9 cellular contexts compared by ENCODE assay signal in genomic region chr12:88052686-88053085, GRCh38. TPM values are rescaled to one million over a fixed set of nuclear protein-coding genes. Genes with fewer than 3 reads are reported as not detected.
DNase-seq lines count a peak whose midpoint lies in the region; ATAC-seq and TF ChIP-seq lines count a peak whose summit lies in the region.
"Had no signal": no experiment of that assay in that cellular context is flagged by ENCODE, and none has a peak within 500 bp of the region (broad histone marks: within the 10 kb centered on the region; RNA-seq: fewer than 3 reads in every experiment).

No MANE protein-coding gene starts in this region.

- no peak overlapping the region for H3K27ac Mint-ChIP-seq in endothelial cell (ENCODE audit: unreplicated experiment)

- ATAC-seq in GM18511 (IDR thresholded peaks at IDR 0.05; ENCODE audit: unreplicated experiment) (peak; percentile 75), GM21529 (IDR thresholded peaks at IDR 0.05; ENCODE audit: unreplicated experiment) (no peak)

- H3K4me1 Mint-ChIP-seq in endothelial cell (ENCODE audit: unreplicated experiment), result no peaks in the 10 kb centered on the region
- H3K4me1 Mint-ChIP-seq: memory B cell had no signal

- POLR2A ChIA-PET in PC-9 (lab: Charles Lee; ENCODE audit: unreplicated experiment), result no interaction called here

- DNase-seq in Ammon's horn (ENCODE audit: low spot score) (peak; percentile 74), HK-2 (ENCODE audit: unreplicated experiment) (peak; percentile 17), PC-9 (peak in 1 of 2 experiments; percentile 23), endothelial cell (ENCODE audit: low spot score) (peak; percentile 18), osteoblast (ENCODE audit: insufficient read length, low spot score, missing footprints) (no peak), middle frontal gyrus (ENCODE audit: extremely low spot score, low spot score) (no peak)

- peaks cover 6% of the 10 kb centered on the region for H3K36me3 Mint-ChIP-seq in endothelial cell (ENCODE audit: low read depth, unreplicated experiment)

- no peaks in the 10 kb centered on the region for H3K27me3 Mint-ChIP-seq in endothelial cell (ENCODE audit: unreplicated experiment)
- H3K27me3 Mint-ChIP-seq: memory B cell had no signal

- intact Hi-C loops in PC-9 (cut with micrococcal nuclease; ENCODE audit: unreplicated experiment), result no loop called here

- CTCF ChIA-PET in PC-9 (lab: Charles Lee), result no interaction called here

- H3K4me3 ChIP-seq in PC-9, result no peak overlapping the region
- H3K4me3 ChIP-seq in osteoblast (ENCODE audit: insufficient read depth, low read length), result no peak overlapping the region

- H3K9me3 ChIP-seq in PC-9 (ENCODE audit: insufficient read depth, low read depth) (no peaks in the 10 kb centered on the region), osteoblast (ENCODE audit: low read depth, low read length) (no peaks in the 10 kb centered on the region)

- no peaks in the 10 kb centered on the region for H3K9me3 Mint-ChIP-seq in endothelial cell (ENCODE audit: unreplicated experiment)
- H3K9me3 Mint-ChIP-seq: memory B cell had no signal

- no peaks in the 10 kb centered on the region for H3K79me2 ChIP-seq in PC-9 (ENCODE audit: low read depth)
- no peaks in the 10 kb centered on the region for H3K79me2 ChIP-seq in osteoblast (ENCODE audit: insufficient read depth, low read length)

- H3K36me3 ChIP-seq in PC-9 (ENCODE audit: low read depth) (peaks cover 11% of the 10 kb centered on the region; the same call in 1 of the 2 replicates), osteoblast (ENCODE audit: insufficient read depth, low read length) (peaks cover 49% of the 10 kb centered on the region)

- H3K4me2 ChIP-seq in PC-9, result no peak overlapping the region
- H3K4me2 ChIP-seq in osteoblast (ENCODE audit: insufficient read depth, low read length), result no peak overlapping the region

- H3K27ac ChIP-seq in PC-9 (no peak overlapping the region), osteoblast (ENCODE audit: low read depth, low read length) (no peak overlapping the region)

- peak; percentile 63 for TF ChIP-seq CTCF in PC-9 (conservative IDR thresholded peaks at IDR 0.05)
- TF ChIP-seq CTCF in endothelial cell (IDR thresholded peaks at IDR 0.05; ENCODE audit: unreplicated experiment), result no peak
- TF ChIP-seq CTCF in osteoblast (IDR thresholded peaks at IDR 0.05; ENCODE audit: extremely low read depth, low read depth, low read length), result peak; percentile 63

- H3K27me3 ChIP-seq in PC-9 (ENCODE audit: insufficient read depth, low read depth), result no peaks in the 10 kb centered on the region
- no peaks in the 10 kb centered on the region for H3K27me3 ChIP-seq in osteoblast (ENCODE audit: insufficient read depth, low read length)

- H3F3A ChIP-seq in PC-9 (ENCODE audit: insufficient read depth, low read depth), result peaks cover 5% of the 10 kb centered on the region; the same call in 1 of the 2 replicates

- no peaks in the 10 kb centered on the region; the same call in 1 of the 2 replicates for H3K9me2 ChIP-seq in PC-9 (ENCODE audit: insufficient read depth)

- H4K20me1 ChIP-seq in PC-9 (ENCODE audit: insufficient read depth), result no peaks in the 10 kb centered on the region
- H4K20me1 ChIP-seq in osteoblast (ENCODE audit: insufficient read depth, low read length), result no peaks in the 10 kb centered on the region

- H3K4me3 Mint-ChIP-seq in endothelial cell (ENCODE audit: unreplicated experiment), result no peak overlapping the region
- H3K4me3 Mint-ChIP-seq: memory B cell had no signal

- H2AFZ ChIP-seq in PC-9, result no peak overlapping the region
- no peak overlapping the region for H2AFZ ChIP-seq in osteoblast (ENCODE audit: low read length)

- no peaks in the 10 kb centered on the region for H3K4me1 ChIP-seq in PC-9 (replicated peaks; ENCODE audit: insufficient read depth)
- peaks cover 7% of the 10 kb centered on the region for H3K4me1 ChIP-seq in osteoblast (ENCODE audit: insufficient read depth, low read length)

- no TSS peak for BruUV-seq in PC-9 (replicated peaks; lab: Mats Ljungman, UMichigan)

RNA-seq across cellular contexts. Expression of gene C12orf50, which starts 23.5 kb away (rescaled TPM):
- total RNA-seq in PC-9 (2021) (not detected in 2 replicates), endothelial cell (ENCODE audit: unreplicated experiment) (not detected), osteoblast (under 0.01 TPM in 1 of 2 replicates, not detected in the other)

Comparison
In these comparisons a context has a peak if more than half of its experiments do, and no peak if none do; other contexts are left out.
1. DNase-seq: peak in Ammon's horn (single experiment), HK-2 (single experiment) and endothelial cell (single experiment); none in osteoblast (single experiment) and middle frontal gyrus (single experiment).